In the genomic region with DNA sequence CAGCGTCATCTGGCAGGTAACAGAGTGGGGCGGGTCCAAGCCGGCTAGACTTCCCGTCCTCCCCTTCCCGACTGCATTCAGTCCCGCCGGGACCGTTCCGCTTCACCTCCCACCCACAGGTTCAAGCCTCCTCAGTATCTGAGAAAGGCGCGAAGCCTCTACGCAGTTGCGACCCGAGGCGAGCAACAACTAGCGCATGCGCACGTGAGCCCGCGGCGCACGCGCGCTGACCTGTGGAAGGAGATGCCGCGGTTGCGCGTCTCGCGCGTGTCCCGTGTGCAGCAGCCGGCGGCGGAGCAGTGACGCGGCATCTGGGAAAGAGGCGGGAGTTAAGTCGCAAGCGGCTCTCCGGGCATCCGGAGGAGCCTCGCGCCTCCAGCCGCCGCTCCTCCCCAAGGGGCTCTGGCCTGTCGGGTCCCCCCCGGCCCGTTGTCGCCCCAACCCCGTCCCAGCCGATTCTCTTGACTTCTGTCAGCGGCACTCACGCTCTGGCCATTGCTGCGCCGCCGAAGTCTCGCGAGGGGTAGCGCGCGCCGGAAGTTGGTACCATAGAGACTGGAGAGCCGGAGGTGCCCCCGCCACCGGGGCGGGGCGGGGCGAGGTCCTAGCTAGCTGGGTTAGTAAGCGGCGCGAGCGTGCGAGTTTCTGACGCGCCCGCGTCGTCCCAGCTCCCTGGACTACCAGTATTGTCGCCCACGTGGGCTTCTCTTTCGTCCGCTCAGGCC, we compare ENCODE assay signal across 8 cellular contexts. TPM values are rescaled to one million over a fixed set of nuclear protein-coding genes. Genes with fewer than 3 reads are reported as not detected.
DNase-seq lines count a peak whose midpoint lies in the region; FAIRE-seq and TF ChIP-seq lines count a peak whose summit lies in the region.

A gene with protein sequence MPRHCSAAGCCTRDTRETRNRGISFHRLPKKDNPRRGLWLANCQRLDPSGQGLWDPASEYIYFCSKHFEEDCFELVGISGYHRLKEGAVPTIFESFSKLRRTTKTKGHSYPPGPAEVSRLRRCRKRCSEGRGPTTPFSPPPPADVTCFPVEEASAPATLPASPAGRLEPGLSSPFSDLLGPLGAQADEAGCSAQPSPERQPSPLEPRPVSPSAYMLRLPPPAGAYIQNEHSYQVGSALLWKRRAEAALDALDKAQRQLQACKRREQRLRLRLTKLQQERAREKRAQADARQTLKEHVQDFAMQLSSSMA (minus strand): TSS at position 518 of the 725 bp plus-strand sequence. CDS start 207 bp downstream, at position 311.

- H3K79me2 ChIP-seq in MM.1S (ENCODE audit: low read length) = peaks cover 21% of the 10 kb centered on the region

- peak within 1 kb of the TSS; percentile 95 for H3K9ac ChIP-seq in MM.1S (ENCODE audit: low read length)

- H3K36me3 Mint-ChIP-seq in nephron progenitor cell (ENCODE audit: low read depth) = peaks cover 3% of the 10 kb centered on the region
- peaks cover 4% of the 10 kb centered on the region for H3K36me3 Mint-ChIP-seq in stimulated activated naive CD8-positive, alpha-beta T cell treated with anti-CD3 and anti-CD28 coated beads, Interleukin-15, Interleukin-2, amounts not matched to agents 100 ng/mL and 50 ng/mL, for 24 hours (ENCODE audit: low read depth)

- H3K9me2 ChIP-seq in MM.1S (replicated peaks; ENCODE audit: insufficient read depth, low read length) = no peaks in the 10 kb centered on the region

- peaks cover 16% of the 10 kb centered on the region for H3F3A ChIP-seq in MM.1S (ENCODE audit: insufficient read depth, low read length)

- peak within 1 kb of the TSS; percentile 99 for H3K27ac Mint-ChIP-seq in nephron progenitor cell
- H3K27ac Mint-ChIP-seq in stimulated activated naive CD8-positive, alpha-beta T cell treated with anti-CD3 and anti-CD28 coated beads, Interleukin-15, Interleukin-2, amounts not matched to agents 100 ng/mL and 50 ng/mL, for 24 hours = peak within 1 kb of the TSS; percentile 99

- peaks cover 9% of the 10 kb centered on the region; the same call in 1 of the 2 replicates for H3K4me1 ChIP-seq in MM.1S (ENCODE audit: low read length)

- no peaks in the 10 kb centered on the region for H3K9me3 Mint-ChIP-seq in nephron progenitor cell
- H3K9me3 Mint-ChIP-seq in stimulated activated naive CD8-positive, alpha-beta T cell treated with anti-CD3 and anti-CD28 coated beads, Interleukin-15, Interleukin-2, amounts not matched to agents 100 ng/mL and 50 ng/mL, for 24 hours = no peaks in the 10 kb centered on the region

- peak within 1 kb of the TSS; percentile 100 for H3K4me2 ChIP-seq in MM.1S (ENCODE audit: low read depth, low read length)

- H2AFZ ChIP-seq in MM.1S (ENCODE audit: low read length) = peak within 1 kb of the TSS; percentile 84

- DNase-seq in HCEC 1CT = peak; percentile 92
- DNase-seq in MM.1S = peak; percentile 97
- DNase-seq in SHP77 treated with DMSO at 0.1 percent for 48 hours (lab: John Stamatoyannopoulos, UW) = peak; percentile 80
- peak; percentile 99 for DNase-seq in activated effector memory CD4-positive, alpha-beta T cell treated with anti-CD3 and anti-CD28 coated beads, Interleukin-2, amount 50 U/mL, for 16 hours
- peak; percentile 96 for DNase-seq in fibroblast of the aortic adventitia (ENCODE audit: low read depth)
- DNase-seq in nephron progenitor cell = peak; percentile 94

- H4K20me1 ChIP-seq in MM.1S (ENCODE audit: insufficient read depth, low read length) = no peaks in the 10 kb centered on the region

- no peaks in the 10 kb centered on the region for H3K36me3 ChIP-seq in MM.1S (replicated peaks; ENCODE audit: insufficient read depth, low read length)

- FAIRE-seq in G401.6 (lab: Jason Lieb, UNC) = peak; percentile 48

- H3K9me3 ChIP-seq in MM.1S (replicated peaks; ENCODE audit: insufficient read depth, low read length) = no peaks in the 10 kb centered on the region

- H3K27me3 Mint-ChIP-seq in nephron progenitor cell (ENCODE audit: low read depth, poor library complexity) = peaks cover 5% of the 10 kb centered on the region
- no peaks in the 10 kb centered on the region for H3K27me3 Mint-ChIP-seq in stimulated activated naive CD8-positive, alpha-beta T cell treated with anti-CD3 and anti-CD28 coated beads, Interleukin-15, Interleukin-2, amounts not matched to agents 100 ng/mL and 50 ng/mL, for 24 hours

- no peak for TF ChIP-seq CTCF in MM.1S (IDR thresholded peaks at IDR 0.05; ENCODE audit: low read length)
- no peak for TF ChIP-seq CTCF in fibroblast of the aortic adventitia (IDR thresholded peaks at IDR 0.05; ENCODE audit: insufficient read depth, low read length)
- no peak for TF ChIP-seq CTCF in nephron progenitor cell (IDR thresholded peaks at IDR 0.05)

- H3K27ac ChIP-seq in MM.1S (ENCODE audit: low read length) = peak within 1 kb of the TSS; percentile 97

- H3K27me3 ChIP-seq in MM.1S (replicated peaks; ENCODE audit: insufficient read depth, low read length) = peaks cover 4% of the 10 kb centered on the region

- peaks cover 40% of the 10 kb centered on the region for H3K4me1 Mint-ChIP-seq in nephron progenitor cell
- peaks cover 34% of the 10 kb centered on the region for H3K4me1 Mint-ChIP-seq in stimulated activated naive CD8-positive, alpha-beta T cell treated with anti-CD3 and anti-CD28 coated beads, Interleukin-15, Interleukin-2, amounts not matched to agents 100 ng/mL and 50 ng/mL, for 24 hours (ENCODE audit: low read depth)

- H3K4me3 ChIP-seq in MM.1S (ENCODE audit: low read length) (peak within 1 kb of the TSS; percentile 91), fibroblast of the aortic adventitia (ENCODE audit: low read depth, low read length) (peak within 1 kb of the TSS; percentile 84)

- peak within 1 kb of the TSS; percentile 97 for H3K4me3 Mint-ChIP-seq in nephron progenitor cell
- peak within 1 kb of the TSS; percentile 96 for H3K4me3 Mint-ChIP-seq in stimulated activated naive CD8-positive, alpha-beta T cell treated with anti-CD3 and anti-CD28 coated beads, Interleukin-15, Interleukin-2, amounts not matched to agents 100 ng/mL and 50 ng/mL, for 24 hours

RNA-seq across cellular contexts. Expression of the gene that starts here (rescaled TPM):
- 20.0 and 21.8 TPM in 2 replicates for total RNA-seq in fibroblast of the aortic adventitia (ENCODE audit: low replicate concordance)

Comparison
In these comparisons a context has a peak if more than half of its experiments do, and no peak if none do; other contexts are left out.
1. Peak in every context shown above with its lines: DNase-seq, H3K4me3 ChIP-seq and H3K27ac ChIP-seq.